19 cellular contexts compared by ENCODE assay signal in genomic region chr7:158371856-158372255, GRCh38.
A peak's percentile ranks its signal among the peaks of the same experiment; 100 is the strongest.
DNase-seq lines count a peak whose midpoint lies in the region; ATAC-seq and TF ChIP-seq lines count a peak whose summit lies in the region.
"Had no signal": no experiment of that assay in that cellular context is flagged by ENCODE, and none has a peak within 500 bp of the region (broad histone marks: within the 10 kb centered on the region; RNA-seq: fewer than 3 reads in every experiment).

No MANE protein-coding gene starts in this region.

- H3K4me3 Mint-ChIP-seq in stimulated activated naive CD8-positive, alpha-beta T cell treated with anti-CD3 and anti-CD28 coated beads, Interleukin-15, amount 100 ng/mL, for 72 hours, result no peak overlapping the region
- H3K4me3 Mint-ChIP-seq: CD4-positive, alpha-beta memory T cell had no signal

- H3K27ac ChIP-seq in upper lobe of right lung, result no peak overlapping the region
- no peak overlapping the region for H3K27ac ChIP-seq in WERI-Rb-1
- H3K27ac ChIP-seq: 22Rv1, A549, C4-2B, GM23248, HL-60 had no signal

- H3K36me3 ChIP-seq in upper lobe of right lung (no peaks in the 10 kb centered on the region), WERI-Rb-1 (no peaks in the 10 kb centered on the region)

- no peak overlapping the region for H3K27ac Mint-ChIP-seq in stimulated activated naive CD8-positive, alpha-beta T cell treated with anti-CD3 and anti-CD28 coated beads, Interleukin-15, amount 100 ng/mL, for 72 hours
- H3K27ac Mint-ChIP-seq: CD4-positive, alpha-beta memory T cell had no signal

- peak; percentile 38 for DNase-seq in activated effector memory CD4-positive, alpha-beta T cell treated with anti-CD3 and anti-CD28 coated beads, Interleukin-2, amount 50 U/mL, for 16 hours
- no peak for DNase-seq in activated effector memory CD4-positive, alpha-beta T cell treated with Interleukin-2 at 50 U/mL for 16 hours
- no peak for DNase-seq in stimulated activated naive CD8-positive, alpha-beta T cell treated with anti-CD3 and anti-CD28 coated beads, Interleukin-15, amount 100 ng/mL, for 72 hours
- no peak for DNase-seq in stimulated activated naive CD8-positive, alpha-beta T cell treated with anti-CD3 and anti-CD28 coated beads, Interleukin-15, Interleukin-2, amounts not matched to agents 100 U/mL and 50 U/mL, for 24 hours
- DNase-seq in posterior vena cava (ENCODE audit: low spot score) (peak; percentile 69), upper lobe of right lung (peak; percentile 40), WERI-Rb-1 (no peak)
- DNase-seq: AML-193; CD4-positive, alpha-beta memory T cell; DMS153; DMS79; GDM1; GM23248; HCEC 1CT had no signal

- no peaks in the 10 kb centered on the region for H3K9me3 Mint-ChIP-seq in stimulated activated naive CD8-positive, alpha-beta T cell treated with anti-CD3 and anti-CD28 coated beads, Interleukin-15, amount 100 ng/mL, for 72 hours

- H3K4me1 ChIP-seq in upper lobe of right lung, result no peaks in the 10 kb centered on the region
- H3K4me1 ChIP-seq: A549 had no signal

- peak; percentile 34 for ATAC-seq in stimulated activated naive CD8-positive, alpha-beta T cell treated with anti-CD3 and anti-CD28 coated beads, Interleukin-15, amount 100 ng/mL, for 72 hours
- no peak for ATAC-seq in stimulated activated naive CD8-positive, alpha-beta T cell treated with anti-CD3 and anti-CD28 coated beads, Interleukin-15, Interleukin-2, amounts not matched to agents 100 U/mL and 50 U/mL, for 24 hours
- ATAC-seq in upper lobe of right lung (no peak), HG03439 (IDR thresholded peaks at IDR 0.05; ENCODE audit: unreplicated experiment) (no peak)
- ATAC-seq: A549 had no signal

- no peak overlapping the region for H3K4me3 ChIP-seq in upper lobe of right lung
- H3K4me3 ChIP-seq in WERI-Rb-1 (ENCODE audit: low read depth, low read length), result no peak overlapping the region
- H3K4me3 ChIP-seq: A549, GM23248 had no signal

- H3K9me3 ChIP-seq in upper lobe of right lung (no peaks in the 10 kb centered on the region), WERI-Rb-1 (ENCODE audit: severe bottlenecking) (no peaks in the 10 kb centered on the region)
- H3K9me3 ChIP-seq: A549 had no signal

- H3K4me1 Mint-ChIP-seq in stimulated activated naive CD8-positive, alpha-beta T cell treated with anti-CD3 and anti-CD28 coated beads, Interleukin-15, amount 100 ng/mL, for 72 hours, result peaks cover 23% of the 10 kb centered on the region

- intact Hi-C loops in posterior vena cava (cut with DNase I) (no loop called here), upper lobe of right lung (cut with DNase I) (no loop called here)

- no peaks in the 10 kb centered on the region for H3K27me3 ChIP-seq in upper lobe of right lung
- H3K27me3 ChIP-seq in WERI-Rb-1 (ENCODE audit: insufficient read depth, low read depth, severe bottlenecking), result no peaks in the 10 kb centered on the region

- no peak for TF ChIP-seq CTCF in upper lobe of right lung (IDR thresholded peaks at IDR 0.05)
- TF ChIP-seq CTCF in WERI-Rb-1 (IDR thresholded peaks at IDR 0.05; ENCODE audit: low read depth, low read length), result no peak

- H3K27me3 Mint-ChIP-seq in stimulated activated naive CD8-positive, alpha-beta T cell treated with anti-CD3 and anti-CD28 coated beads, Interleukin-15, amount 100 ng/mL, for 72 hours, result peaks cover 13% of the 10 kb centered on the region

Comparison
In these comparisons a context has a peak if more than half of its experiments do, and no peak if none do; other contexts are left out.
1. DNase-seq: peak in activated effector memory CD4-positive, alpha-beta T cell treated with anti-CD3 and anti-CD28 coated beads, Interleukin-2, amount 50 U/mL, for 16 hours (single experiment), posterior vena cava (single experiment) and upper lobe of right lung (single experiment); none in activated effector memory CD4-positive, alpha-beta T cell treated with Interleukin-2 at 50 U/mL for 16 hours (single experiment), stimulated activated naive CD8-positive, alpha-beta T cell treated with anti-CD3 and anti-CD28 coated beads, Interleukin-15, amount 100 ng/mL, for 72 hours (0 of 2), stimulated activated naive CD8-positive, alpha-beta T cell treated with anti-CD3 and anti-CD28 coated beads, Interleukin-15, Interleukin-2, amounts not matched to agents 100 U/mL and 50 U/mL, for 24 hours (single experiment) and WERI-Rb-1 (single experiment).